14 cellular contexts compared by ENCODE assay signal in genomic region chr2:172087780-172088244, GRCh38. TPM values are rescaled to one million over a fixed set of nuclear protein-coding genes. Genes with fewer than 3 reads are reported as not detected.
DNase-seq lines count a peak whose midpoint lies in the region; ATAC-seq and TF ChIP-seq lines count a peak whose summit lies in the region.
"Had no signal": no experiment of that assay in that cellular context is flagged by ENCODE, and none has a peak within 500 bp of the region (broad histone marks: within the 10 kb centered on the region; RNA-seq: fewer than 3 reads in every experiment).

No MANE protein-coding gene starts in this region.

- no peaks in the 10 kb centered on the region for H3K9me3 Mint-ChIP-seq in activated T-helper 2 cell treated with anti-CD3 and anti-CD28 coated beads, Interferon-gamma antibody, Interleukin-2, Interleukin-4, amounts not matched to agents 10 μg/mL and 5 μg/mL and 100 μg/mL, durations not matched to agents 14 hours and 24 hours and 36 hours

- H2AK5ac ChIP-seq in mesendoderm (ENCODE audit: low read length): no peak overlapping the region

- intact Hi-C loops in activated T-helper 2 cell treated with anti-CD3 and anti-CD28 coated beads, Interferon-gamma antibody, Interleukin-2, Interleukin-4, amounts not matched to agents 10 μg/mL and 5 μg/mL and 100 μg/mL, durations not matched to agents 14 hours and 24 hours and 36 hours (cut with micrococcal nuclease): no loop called here
- intact Hi-C loops in Right ventricle myocardium superior (cut with DNase I): no loop called here

- no peaks in the 10 kb centered on the region for H3K79me2 ChIP-seq in mesendoderm (ENCODE audit: control insufficient read depth, insufficient read depth, low read length)

- no peak overlapping the region for H2BK15ac ChIP-seq in mesendoderm (replicated peaks; ENCODE audit: low read depth)

- no peak overlapping the region for H2BK5ac ChIP-seq in mesendoderm (ENCODE audit: low read length)

- no peaks in the 10 kb centered on the region for H3K36me3 ChIP-seq in mesendoderm (ENCODE audit: control insufficient read depth, insufficient read depth, low read length)
- H3K36me3 ChIP-seq: esophagus squamous epithelium, vagina had no signal

- no peak overlapping the region for H3K9ac ChIP-seq in mesendoderm (ENCODE audit: low read length)

- no peaks in the 10 kb centered on the region for H3K79me1 ChIP-seq in mesendoderm (ENCODE audit: low read length)

- H3K4me3 Mint-ChIP-seq in activated T-helper 2 cell treated with anti-CD3 and anti-CD28 coated beads, Interferon-gamma antibody, Interleukin-2, Interleukin-4, amounts not matched to agents 10 μg/mL and 5 μg/mL and 100 μg/mL, durations not matched to agents 14 hours and 24 hours and 36 hours (ENCODE audit: low read depth): no peak overlapping the region

- no peaks in the 10 kb centered on the region for H3K4me1 ChIP-seq in mesendoderm (ENCODE audit: control insufficient read depth, low read depth, low read length)

- peaks cover 28% of the 10 kb centered on the region for H3K4me1 Mint-ChIP-seq in activated T-helper 2 cell treated with anti-CD3 and anti-CD28 coated beads, Interferon-gamma antibody, Interleukin-2, Interleukin-4, amounts not matched to agents 10 μg/mL and 5 μg/mL and 100 μg/mL, durations not matched to agents 14 hours and 24 hours and 36 hours (ENCODE audit: low read depth)

- H3K27ac ChIP-seq in mesendoderm (ENCODE audit: low read depth, low read length): no peak overlapping the region
- H3K27ac ChIP-seq: esophagus squamous epithelium, vagina had no signal

- no peak overlapping the region for H4K5ac ChIP-seq in mesendoderm (ENCODE audit: low read length)

- WGBS in mesendoderm (ENCODE audit: extremely low coverage, insufficient coverage, low lambda C conversion rate): no CpG with 5 or more reads among the region's 23 CpGs

- peak overlapping the region; percentile 31 for H3K23ac ChIP-seq in mesendoderm (ENCODE audit: low read length)

- H3K4me2 ChIP-seq in mesendoderm (ENCODE audit: low read length): peak overlapping the region; percentile 7

- CTCF ChIA-PET in AG04449 (lab: Yijun Ruan, JAX): interaction anchor here (1.1 to 4.1 kb wide), 5 partner anchors 11 to 514 kb away, joined by 3 to 18 read pairs (median 4); partner anchors contain the start of gene DLX2

- no peak overlapping the region for H4K8ac ChIP-seq in mesendoderm (ENCODE audit: low read depth, low read length)

- no peak overlapping the region for H3K18ac ChIP-seq in mesendoderm (ENCODE audit: low read length)

- peak overlapping the region; percentile 68 for H3K4me3 ChIP-seq in AG04449 (ENCODE audit: low read depth, low read length)
- H3K4me3 ChIP-seq in mesendoderm (ENCODE audit: low read length): no peak overlapping the region

- ATAC-seq in HG03139 (IDR thresholded peaks at IDR 0.05; ENCODE audit: unreplicated experiment) (no peak), Right ventricle myocardium superior (ENCODE audit: poor library complexity) (no peak)
- ATAC-seq: left cardiac atrium had no signal

- no peak overlapping the region for H3K4ac ChIP-seq in mesendoderm (ENCODE audit: low read depth, low read length)

- H3K27me3 ChIP-seq in mesendoderm (ENCODE audit: insufficient read depth, low read length, poor library complexity): peaks cover 72% of the 10 kb centered on the region

- peaks cover 90% of the 10 kb centered on the region for H3K27me3 Mint-ChIP-seq in activated T-helper 2 cell treated with anti-CD3 and anti-CD28 coated beads, Interferon-gamma antibody, Interleukin-2, Interleukin-4, amounts not matched to agents 10 μg/mL and 5 μg/mL and 100 μg/mL, durations not matched to agents 14 hours and 24 hours and 36 hours (ENCODE audit: low read depth)

- TF ChIP-seq CTCF in AG04449 (IDR thresholded peaks at IDR 0.05; ENCODE audit: insufficient read depth, low read length, missing control alignments): no peak
- no peak for TF ChIP-seq CTCF in GM10266 (IDR thresholded peaks at IDR 0.05; ENCODE audit: control insufficient read depth, insufficient read depth, low read depth, missing control alignments)

- H3K36me3 Mint-ChIP-seq in activated T-helper 2 cell treated with anti-CD3 and anti-CD28 coated beads, Interferon-gamma antibody, Interleukin-2, Interleukin-4, amounts not matched to agents 10 μg/mL and 5 μg/mL and 100 μg/mL, durations not matched to agents 14 hours and 24 hours and 36 hours (ENCODE audit: low read depth): peaks cover 6% of the 10 kb centered on the region

- POLR2A ChIA-PET in AG04449 (lab: Yijun Ruan, JAX): interaction anchor here (0.8 to 7.0 kb wide), 4 partner anchors 8 to 166 kb away, joined by 3 to 76 read pairs (median 28); partner anchors contain the start of genes DLX2 and HAT1

- peak overlapping the region; percentile 26 for H3K27ac Mint-ChIP-seq in activated T-helper 2 cell treated with anti-CD3 and anti-CD28 coated beads, Interferon-gamma antibody, Interleukin-2, Interleukin-4, amounts not matched to agents 10 μg/mL and 5 μg/mL and 100 μg/mL, durations not matched to agents 14 hours and 24 hours and 36 hours

- peak overlapping the region; percentile 11 for H3K56ac ChIP-seq in mesendoderm (ENCODE audit: low read length)

- no peak overlapping the region for H2BK120ac ChIP-seq in mesendoderm (ENCODE audit: low read depth, low read length)

- DNase-seq in AG04449 (ENCODE audit: low read depth, low spot score): no peak
- DNase-seq in GM10266 (ENCODE audit: extremely low spot score): peak; percentile 31
- no peak for DNase-seq in activated T-helper 2 cell treated with anti-CD3 and anti-CD28 coated beads, Interferon-gamma antibody, Interleukin-2, Interleukin-4, amounts not matched to agents 10 μg/mL and 5 μg/mL and 100 μg/mL, durations not matched to agents 14 hours and 24 hours and 36 hours (ENCODE audit: low spot score)
- peak; percentile 55 for DNase-seq in mesendoderm
- DNase-seq in medulla oblongata (ENCODE audit: extremely low spot score): no peak
- DNase-seq in Right ventricle myocardium superior: no peak
- no peak for DNase-seq in foreskin melanocyte
- DNase-seq: activated CD4-positive, alpha-beta T cell treated with anti-CD3 and anti-CD28 coated beads, Interleukin-2, amount 50 U/mL, for 4 hours; esophagus squamous epithelium; KG1; left cardiac atrium; SIG-M5 had no signal

RNA-seq across cellular contexts. Expression of gene DLX1, which starts 2.5 kb away (rescaled TPM):
- total RNA-seq in activated T-helper 2 cell treated with anti-CD3 and anti-CD28 coated beads, Interferon-gamma antibody, Interleukin-2, Interleukin-4, amounts not matched to agents 10 μg/mL and 5 μg/mL and 100 μg/mL, durations not matched to agents 14 hours and 24 hours and 36 hours: 0.09 TPM in 1 of 2 replicates, not detected in the other
- 0.29 TPM for polyA plus RNA-seq in mesendoderm (2013, experiment 1 of 2)
- 0.28 TPM for polyA plus RNA-seq in mesendoderm (2013, experiment 2 of 2)
- not detected for total RNA-seq in Right ventricle myocardium superior
- total RNA-seq: esophagus squamous epithelium, vagina had no signal

RNA-seq across cellular contexts. Expression of gene DLX2, which starts 14.9 kb away (rescaled TPM):
- 0.14 TPM in 1 of 2 replicates, not detected in the other for total RNA-seq in activated T-helper 2 cell treated with anti-CD3 and anti-CD28 coated beads, Interferon-gamma antibody, Interleukin-2, Interleukin-4, amounts not matched to agents 10 μg/mL and 5 μg/mL and 100 μg/mL, durations not matched to agents 14 hours and 24 hours and 36 hours
- 0.14 TPM for polyA plus RNA-seq in mesendoderm (2013, experiment 1 of 2)
- polyA plus RNA-seq in mesendoderm (2013, experiment 2 of 2): 0.10 TPM
- total RNA-seq in Right ventricle myocardium superior: not detected
- total RNA-seq: esophagus squamous epithelium, left cardiac atrium, vagina had no signal

Comparison
In these comparisons a context has a peak if more than half of its experiments do, and no peak if none do; other contexts are left out.
1. DNase-seq: peak in GM10266 (single experiment) and mesendoderm (single experiment); none in AG04449 (single experiment), activated T-helper 2 cell treated with anti-CD3 and anti-CD28 coated beads, Interferon-gamma antibody, Interleukin-2, Interleukin-4, amounts not matched to agents 10 μg/mL and 5 μg/mL and 100 μg/mL, durations not matched to agents 14 hours and 24 hours and 36 hours (single experiment), medulla oblongata (single experiment), Right ventricle myocardium superior (single experiment) and foreskin melanocyte (single experiment).